Comparison of ENCODE assay signal across 8 cellular contexts in genomic region chr11:67535577-67535976, GRCh38. TPM values are rescaled to one million over a fixed set of nuclear protein-coding genes. Genes with fewer than 3 reads are reported as not detected.
"Had no signal": no experiment of that assay in that cellular context is flagged by ENCODE, and none has a peak within 500 bp of the region (broad histone marks: within the 10 kb centered on the region; RNA-seq: fewer than 3 reads in every experiment).

No MANE protein-coding gene starts in this region.

- DNase-seq: GDM1, GF-D8 had no signal

- H3K4me3 ChIP-seq: GM12878 had no signal

- FAIRE-seq: G401.6, GM12878, GM12891, GM18507, GM19239 had no signal

- ATAC-seq: GM12878 had no signal

RNA-seq across cellular contexts. Expression of gene CABP2, which starts 12.3 kb away (rescaled TPM):
- total RNA-seq: G401, GM12878 had no signal
- polyA plus RNA-seq: GM12878 had no signal
